ENCODE assay signal across 1 cellular context in genomic region chr3:19702416-19703078, GRCh38.
TF ChIP-seq lines count a peak whose summit lies in the region.

No MANE protein-coding gene starts in this region.

TF ChIP-seq in K562, 482 proteins besides CTCF, POLR2A, EP300 and RAD21 (continued from another document):
- TF ChIP-seq TSHZ1 (CRISPR knock-in tag; IDR thresholded peaks at IDR 0.05) (no peak), FOS (IDR thresholded peaks at IDR 0.05; ENCODE audit: extremely low read depth, insufficient read length) (no peak), PBX2 (CRISPR knock-in tag; IDR thresholded peaks at IDR 0.05; ENCODE audit: low read depth) (no peak), PBX2 (tag; conservative IDR thresholded peaks at IDR 0.05; ENCODE audit: low read depth) (no peak), ZNF655 (CRISPR knock-in tag; IDR thresholded peaks at IDR 0.05) (no peak), ZFP91 (CRISPR knock-in tag; IDR thresholded peaks at IDR 0.05) (no peak), EGR1 (conservative IDR thresholded peaks at IDR 0.05) (peak; percentile 25; the same call in 1 of the 2 replicates), NCOR1 (IDR thresholded peaks at IDR 0.05) (no peak), MAZ (CRISPR knock-in tag; conservative IDR thresholded peaks at IDR 0.05 in 1 of 2, IDR thresholded peaks at IDR 0.05 in 1 of 2) (peak in 1 of 2 experiments; percentile 36; a peak in 1 of 4 replicates), PHF21A (IDR thresholded peaks at IDR 0.05; ENCODE audit: borderline replicate concordance, low read depth) (no peak), DPF2 (IDR thresholded peaks at IDR 0.05) (no peak), ZNF668 (CRISPR knock-in tag; IDR thresholded peaks at IDR 0.05) (no peak), FOXA3 (CRISPR knock-in tag; conservative IDR thresholded peaks at IDR 0.05 in 1 of 2, IDR thresholded peaks at IDR 0.05 in 1 of 2) (no peak), SMARCE1 (IDR thresholded peaks at IDR 0.05) (no peak), ZNF436 (CRISPR knock-in tag; IDR thresholded peaks at IDR 0.05) (no peak), MCM5 (IDR thresholded peaks at IDR 0.05; ENCODE audit: low read depth) (no peak), MEF2A (IDR thresholded peaks at IDR 0.05; ENCODE audit: control insufficient read depth, low read depth, low read length) (no peak), SAFB (IDR thresholded peaks at IDR 0.05; ENCODE audit: borderline replicate concordance, low read depth, low read length) (0 out of 2 replicates have a peak, but pooled peaks have one; percentile 28), BHLHE40 (IDR thresholded peaks at IDR 0.05; ENCODE audit: low read length) (no peak), ZNF551 (CRISPR knock-in tag; IDR thresholded peaks at IDR 0.05) (no peak), SMC3 (conservative IDR thresholded peaks at IDR 0.05; ENCODE audit: insufficient read depth, low read depth, low read length) (no peak), CEBPZ (IDR thresholded peaks at IDR 0.05; ENCODE audit: borderline replicate concordance, low read depth, low read length) (no peak), NRF1 (conservative IDR thresholded peaks at IDR 0.05 in 1 of 2, IDR thresholded peaks at IDR 0.05 in 1 of 2) (peak; percentile 73 to 76), ZNF316 (IDR thresholded peaks at IDR 0.05) (no peak), TCFL5 (CRISPR knock-in tag; conservative IDR thresholded peaks at IDR 0.05) (no peak)
